ENCODE assay signal across 10 cellular contexts in the genomic region with DNA sequence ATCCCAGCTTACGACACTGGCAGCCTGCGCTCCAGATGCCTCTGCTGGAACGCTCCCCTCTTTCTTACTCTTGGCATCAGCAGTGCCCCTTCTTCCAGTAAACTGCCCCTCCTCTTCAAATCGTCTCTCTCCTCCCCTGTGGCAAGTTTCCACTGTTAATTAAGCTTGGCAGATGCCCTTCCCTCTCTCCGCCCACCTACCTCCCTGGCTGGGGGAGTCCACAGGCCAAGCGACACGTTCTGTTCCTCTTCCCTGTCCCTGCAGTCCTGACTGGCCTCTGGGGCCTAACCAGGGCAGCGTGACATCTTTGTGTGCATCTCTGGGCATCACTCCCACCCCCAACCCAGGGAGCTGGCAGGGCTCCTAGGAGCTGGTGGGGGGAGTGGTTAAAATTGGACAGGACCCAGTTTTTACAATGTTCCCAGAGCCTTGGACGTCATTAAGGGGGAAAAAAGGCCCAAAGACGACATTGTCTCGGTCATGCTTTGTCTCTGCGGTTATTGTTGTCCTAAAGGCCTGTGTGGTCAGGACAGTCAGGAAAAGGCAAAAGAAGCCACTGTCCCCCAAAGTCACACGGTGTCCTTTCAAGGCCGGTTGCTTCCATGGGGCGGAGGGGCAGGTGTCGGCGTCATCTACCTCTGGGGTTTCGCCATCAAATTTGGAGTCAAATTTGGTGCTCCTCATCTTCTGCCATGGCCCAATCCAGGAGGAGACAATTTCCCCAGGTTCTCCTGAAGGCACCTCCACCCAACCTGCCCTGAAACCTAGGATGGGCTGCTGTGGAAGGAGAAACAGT. TPM values are rescaled to one million over a fixed set of nuclear protein-coding genes. Genes with fewer than 3 reads are reported as not detected.
DNase-seq lines count a peak whose midpoint lies in the region; ATAC-seq and TF ChIP-seq lines count a peak whose summit lies in the region.
"Had no signal": no experiment of that assay in that cellular context is flagged by ENCODE, and none has a peak within 500 bp of the region (broad histone marks: within the 10 kb centered on the region; RNA-seq: fewer than 3 reads in every experiment).

No MANE protein-coding gene starts in this region.

- H3K9me3 ChIP-seq in stomach (no peaks in the 10 kb centered on the region), mucosa of descending colon (no peaks in the 10 kb centered on the region)
- H3K9me3 ChIP-seq: upper lobe of left lung had no signal

- no peak for ATAC-seq in memory B cell (ENCODE audit: low read depth)
- ATAC-seq in mucosa of descending colon = no peak

- H3K4me3 ChIP-seq in NB4 (ENCODE audit: low read depth, low read length) (no peak overlapping the region), stomach (no peak overlapping the region), mucosa of descending colon (no peak overlapping the region)
- H3K4me3 ChIP-seq: upper lobe of left lung had no signal

- peaks cover 21 to 68% (median 33%) of the 10 kb centered on the region in 4 donors for H3K4me1 ChIP-seq in stomach
- H3K4me1 ChIP-seq in mucosa of descending colon (ENCODE audit: low read depth) = no peaks in the 10 kb centered on the region

- H3K9me3 Mint-ChIP-seq in memory B cell = no peaks in the 10 kb centered on the region

- peak; percentile 87 for TF ChIP-seq EP300 in stomach (IDR thresholded peaks at IDR 0.05)

- no peak for TF ChIP-seq POLR2A in NB4 (IDR thresholded peaks at IDR 0.05; ENCODE audit: extremely low read depth, insufficient read length)
- no peak for TF ChIP-seq POLR2A in stomach (IDR thresholded peaks at IDR 0.05)

- no peak overlapping the region for H3K4me3 Mint-ChIP-seq in memory B cell

- intact Hi-C loops in stomach (cut with DNase I; ENCODE audit: low total_unique reads) (no loop called here), mucosa of descending colon (cut with DNase I, micrococcal nuclease) (no loop called here)

- no peaks in the 10 kb centered on the region for H3K27me3 ChIP-seq in stomach
- H3K27me3 ChIP-seq: upper lobe of left lung had no signal

- peaks cover 19% of the 10 kb centered on the region for H3K4me1 Mint-ChIP-seq in memory B cell

- peaks cover 0 to 13% (median 8%) of the 10 kb centered on the region in 4 donors for H3K36me3 ChIP-seq in stomach
- no peaks in the 10 kb centered on the region for H3K36me3 ChIP-seq in mucosa of descending colon (ENCODE audit: low read depth)

- TF ChIP-seq CTCF in NB4 (IDR thresholded peaks at IDR 0.05; ENCODE audit: low read depth, low read length) (no peak), stomach (IDR thresholded peaks at IDR 0.05) (no peak), mucosa of descending colon (IDR thresholded peaks at IDR 0.05) (no peak)

- no peaks in the 10 kb centered on the region for H3K27me3 Mint-ChIP-seq in memory B cell

- H3K27ac Mint-ChIP-seq in memory B cell = peak overlapping the region; percentile 67

- DNase-seq in NB4 (ENCODE audit: low read depth) (peak; percentile 19), memory B cell (ENCODE audit: low spot score in 2 of 2) (no peak), stomach (no peak), NCI-H226 (no peak), HuH-7.5 (ENCODE audit: low spot score) (no peak), mucosa of descending colon (no peak)
- DNase-seq in activated CD4-positive, CD25-positive, alpha-beta regulatory T cell treated with anti-CD3 and anti-CD28 coated beads, Interleukin-2, amount 50 U/mL, for 72 hours = no peak
- DNase-seq: NCI-H2029 treated with DMSO at 0.1 percent for 48 hours, upper lobe of left lung had no signal

- 77 to 86% (median 79%) methylated on average over 18 of the region's 18 CpGs for WGBS in stomach, 5 donors

- no peaks in the 10 kb centered on the region for H3K36me3 Mint-ChIP-seq in memory B cell

- H3K27ac ChIP-seq in cingulate gyrus (ENCODE audit: low read depth, low read length) (peak overlapping the region; percentile 86), stomach (peak overlapping the region in 3 of 5 donors; percentile 74 to 85 (median 77))

RNA-seq across cellular contexts. Expression of gene DLG5, which starts 54.2 kb away (rescaled TPM):
- total RNA-seq in stomach (100 to 1,000 TPM in 1 of 5 donors, 10 to 100 TPM in 4; 32.3 to 134 (median 44.8) TPM), mucosa of descending colon (10 to 100 TPM; 28.9 to 78.3 (median 35.1) TPM)
- polyA plus RNA-seq in stomach = 10 to 100 TPM in 2 of 3 donors, 1 to 10 TPM in 1; 9.2 to 21.8 (median 11.5) TPM
